In genomic region chr20:221258-221830, GRCh38 we compare ENCODE assay signal across 9 cellular contexts. TPM values are rescaled to one million over a fixed set of nuclear protein-coding genes. Genes with fewer than 3 reads are reported as not detected.
"Had no signal": no experiment of that assay in that cellular context is flagged by ENCODE, and none has a peak within 500 bp of the region (broad histone marks: within the 10 kb centered on the region; RNA-seq: fewer than 3 reads in every experiment).

No MANE protein-coding gene starts in this region.

- H3K36me3 Mint-ChIP-seq: IgD-negative memory B cell had no signal

- H3K4me3 Mint-ChIP-seq: IgD-negative memory B cell had no signal

- H3K27ac ChIP-seq: HL-60, KMS-11 had no signal

- H3K4me2 ChIP-seq: KMS-11 had no signal

- H3K27ac Mint-ChIP-seq: IgD-negative memory B cell had no signal

- DNase-seq: IMR-90, KBM-7, KG1 had no signal

- H3K9ac ChIP-seq: KMS-11 had no signal

- FAIRE-seq: HTR-8/SVneo had no signal

RNA-seq across cellular contexts. Expression of gene DEFB129, which starts 5.7 kb away (rescaled TPM):
- total RNA-seq: HT-29, HT1080, IMR-90 had no signal
- polyA plus RNA-seq: IgD-negative memory B cell, IMR-90 had no signal

RNA-seq across cellular contexts. Expression of gene DEFB128, which starts 31.8 kb away (rescaled TPM):
- total RNA-seq: HT-29, HT1080, IMR-90 had no signal
- polyA plus RNA-seq: IgD-negative memory B cell, IMR-90 had no signal

RNA-seq across cellular contexts. Expression of gene DEFB132, which starts 36.2 kb away (rescaled TPM):
- total RNA-seq: HT-29, HT1080, IMR-90 had no signal
- polyA plus RNA-seq: IgD-negative memory B cell, IMR-90 had no signal
